Comparison of ENCODE assay signal across 8 cellular contexts in genomic region chr3:66407281-66408218, GRCh38.
DNase-seq lines count a peak whose midpoint lies in the region; ATAC-seq, FAIRE-seq and TF ChIP-seq lines count a peak whose summit lies in the region.

No MANE protein-coding gene starts in this region.

- no peak for TF ChIP-seq POLR2A in GM12892 (IDR thresholded peaks at IDR 0.05; ENCODE audit: low read depth, low read length)

- peaks cover 22% of the 10 kb centered on the region for H3K4me1 ChIP-seq in SJSA1 (replicated peaks)
- H3K4me1 ChIP-seq in heart right ventricle: peaks cover 17 to 72% (median 57%) of the 10 kb centered on the region in 9 donors

- TF ChIP-seq CTCF in heart right ventricle (IDR thresholded peaks at IDR 0.05): peak; percentile 87 to 98 (median 95)

- H3K27me3 ChIP-seq in SJSA1 (replicated peaks) (no peaks in the 10 kb centered on the region), heart right ventricle (no peaks in the 10 kb centered on the region)

- intact Hi-C loops in heart right ventricle (cut with DNase I): loop anchor here (1.0 to 5.0 kb wide), 8 partner anchors 35 to 410 kb away; partner anchors contain the start of gene LRIG1 (in 1 of the 10)

- ATAC-seq in HG02885 (IDR thresholded peaks at IDR 0.05; ENCODE audit: poor library complexity, unreplicated experiment) (peak; percentile 83), heart right ventricle (peak; percentile 48 to 77 (median 65))

- H3K36me3 ChIP-seq in SJSA1: peaks cover 36% of the 10 kb centered on the region
- peaks cover 0 to 91% (median 29%) of the 10 kb centered on the region in 9 donors for H3K36me3 ChIP-seq in heart right ventricle

- no peaks in the 10 kb centered on the region for H3K9me3 ChIP-seq in SJSA1 (replicated peaks)
- H3K9me3 ChIP-seq in heart right ventricle: no peaks in the 10 kb centered on the region

- H3K4me3 ChIP-seq in SJSA1: no peak overlapping the region
- H3K4me3 ChIP-seq in heart right ventricle: no peak overlapping the region

- DNase-seq in 8988T: peak; percentile 97
- DNase-seq in GM12892 (ENCODE audit: insufficient read length): peak; percentile 87
- DNase-seq in SJSA1 (ENCODE audit: low read depth in 1 of 2, low spot score in 2 of 2): peak; percentile 29 to 65
- peak; percentile 77 for DNase-seq in activated naive CD4-positive, alpha-beta T cell treated with anti-CD3 and anti-CD28 coated beads, Interleukin-2, amount 50 U/mL, for 16 hours
- peak; percentile 71 to 82 for DNase-seq in heart right ventricle
- DNase-seq in retina: peak; percentile 80
- DNase-seq in NCI-H2107 (lab: John Stamatoyannopoulos, UW): no peak

- FAIRE-seq in GM12892 (lab: Jason Lieb, UNC): peak; percentile 57

- whole genome bisulfite sequencing in heart right ventricle, 2 donors: 68 to 73% methylated on average over 23 of the region's 23 CpGs

- H3K27ac ChIP-seq in SJSA1 (no peak overlapping the region), heart right ventricle (peak overlapping the region in 4 of 10 donors; percentile 33 to 76 (median 52))
